ENCODE assay signal across 11 cellular contexts in the genomic region with DNA sequence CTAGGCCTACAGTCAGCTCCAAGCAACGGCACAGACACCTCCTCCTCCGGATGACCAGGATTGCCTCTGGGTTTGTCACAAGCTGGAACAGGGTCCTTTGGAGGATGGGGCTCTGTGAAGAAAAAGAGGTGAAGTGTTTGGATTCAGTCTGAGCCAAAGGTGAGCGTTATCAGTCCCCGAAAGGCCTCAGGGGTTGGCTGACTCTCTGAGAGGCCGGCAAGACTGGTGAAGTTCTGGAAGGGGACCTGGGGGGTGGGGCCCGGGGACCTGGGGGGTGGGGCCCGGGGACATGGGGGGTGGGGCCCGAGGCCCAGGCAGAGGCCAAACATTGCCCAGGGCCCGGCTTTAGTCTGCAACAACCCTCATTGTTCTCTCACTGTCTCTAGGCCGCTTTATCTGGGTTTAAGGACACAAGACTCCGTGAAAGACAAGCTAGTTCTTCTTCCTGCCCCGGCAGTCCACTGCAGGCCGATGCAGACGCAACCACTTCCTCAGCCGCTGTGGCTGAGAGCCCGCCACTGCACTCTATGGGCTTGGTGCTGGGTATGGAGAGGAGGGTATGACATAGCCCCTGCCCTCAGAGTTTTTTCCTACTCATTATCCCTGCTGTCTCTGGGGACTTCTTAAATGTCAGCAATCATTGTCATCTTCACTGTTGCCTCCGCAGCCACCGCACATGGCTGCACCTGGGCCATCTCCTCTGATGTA. TPM values are rescaled to one million over a fixed set of nuclear protein-coding genes. Genes with fewer than 3 reads are reported as not detected.
DNase-seq lines count a peak whose midpoint lies in the region; ATAC-seq and TF ChIP-seq lines count a peak whose summit lies in the region.
"Had no signal": no experiment of that assay in that cellular context is flagged by ENCODE, and none has a peak within 500 bp of the region (broad histone marks: within the 10 kb centered on the region; RNA-seq: fewer than 3 reads in every experiment).

No MANE protein-coding gene starts in this region.

- H3K9me3 Mint-ChIP-seq in activated naive CD4-positive, alpha-beta T cell treated with anti-CD3 and anti-CD28 coated beads, Interleukin-2, amount 50 U/mL, for 72 hours: no peaks in the 10 kb centered on the region
- H3K9me3 Mint-ChIP-seq in natural killer cell: no peaks in the 10 kb centered on the region
- H3K9me3 Mint-ChIP-seq: natural killer cell treated with Interleukin-12 subunit alpha and Interleukin-12 subunit beta and Interleukin-15 and Interleukin-18, amount 100 ng/mL, for 72 hours had no signal

- H3K36me3 Mint-ChIP-seq in activated naive CD4-positive, alpha-beta T cell treated with anti-CD3 and anti-CD28 coated beads, Interleukin-2, amount 50 U/mL, for 72 hours: no peaks in the 10 kb centered on the region
- H3K36me3 Mint-ChIP-seq in natural killer cell: no peaks in the 10 kb centered on the region
- H3K36me3 Mint-ChIP-seq: natural killer cell treated with Interleukin-12 subunit alpha and Interleukin-12 subunit beta and Interleukin-15 and Interleukin-18, amount 100 ng/mL, for 72 hours had no signal

- intact Hi-C loops in natural killer cell (cut with micrococcal nuclease): no loop called here

- H3K4me1 Mint-ChIP-seq in natural killer cell: peaks cover 0 to 11% of the 10 kb centered on the region in 2 donors

- H3K27ac Mint-ChIP-seq in activated naive CD4-positive, alpha-beta T cell treated with anti-CD3 and anti-CD28 coated beads, Interleukin-2, amount 50 U/mL, for 72 hours: peak overlapping the region; percentile 22 to 44
- peak overlapping the region in 1 of 2 donors; percentile 33 for H3K27ac Mint-ChIP-seq in natural killer cell
- H3K27ac Mint-ChIP-seq: natural killer cell treated with Interleukin-12 subunit alpha and Interleukin-12 subunit beta and Interleukin-15 and Interleukin-18, amount 100 ng/mL, for 72 hours had no signal

- H3K4me3 Mint-ChIP-seq in natural killer cell: no peak overlapping the region
- H3K4me3 Mint-ChIP-seq: natural killer cell treated with Interleukin-12 subunit alpha and Interleukin-12 subunit beta and Interleukin-15 and Interleukin-18, amount 100 ng/mL, for 72 hours had no signal

- peaks cover 0 to 4% of the 10 kb centered on the region in 2 donors for H3K27me3 Mint-ChIP-seq in natural killer cell (ENCODE audit: low read depth in 2 of 2)
- H3K27me3 Mint-ChIP-seq: natural killer cell treated with Interleukin-12 subunit alpha and Interleukin-12 subunit beta and Interleukin-15 and Interleukin-18, amount 100 ng/mL, for 72 hours had no signal

- no peak for TF ChIP-seq CTCF in natural killer cell (IDR thresholded peaks at IDR 0.05)

- peak; percentile 63 to 96 for ATAC-seq in activated naive CD4-positive, alpha-beta T cell treated with anti-CD3 and anti-CD28 coated beads, Interleukin-2, amount 50 U/mL, for 72 hours
- ATAC-seq in natural killer cell (peak; percentile 69 to 84 (median 73)), GM19455 (IDR thresholded peaks at IDR 0.05; ENCODE audit: unreplicated experiment) (no peak), GM21717 (IDR thresholded peaks at IDR 0.05; ENCODE audit: unreplicated experiment) (no peak)

- DNase-seq in NCI-H1417 (lab: John Stamatoyannopoulos, UW) (peak in 2 of 3 experiments; percentile 1 to 42), NCI-H1417 treated with DMSO at 0.1 percent for 48 hours (lab: John Stamatoyannopoulos, UW) (no peak), NCI-H1436 (lab: John Stamatoyannopoulos, UW) (peak; percentile 67), natural killer cell (no peak), NCI-H345 (lab: John Stamatoyannopoulos, UW) (no peak)
- DNase-seq in activated naive CD4-positive, alpha-beta T cell treated with anti-CD3 and anti-CD28 coated beads, Interleukin-2, amount 50 U/mL, for 72 hours (ENCODE audit: low spot score in 2 of 2): peak in 1 of 2 donors; percentile 69
- DNase-seq: aorta, IMR-90 had no signal

RNA-seq across cellular contexts. Expression of gene PSAP, which starts 27.4 kb away (rescaled TPM):
- 100 to 1,000 TPM; 128 to 165 TPM for total RNA-seq in activated naive CD4-positive, alpha-beta T cell treated with anti-CD3 and anti-CD28 coated beads, Interleukin-2, amount 50 U/mL, for 72 hours
- 100 to 1,000 TPM; 324 to 488 (median 428) TPM for total RNA-seq in natural killer cell

Comparison
In these comparisons a context has a peak if more than half of its experiments do, and no peak if none do; other contexts are left out.
1. DNase-seq: peak in NCI-H1417 (2 of 3) and NCI-H1436 (single experiment); none in NCI-H1417 treated with DMSO at 0.1 percent for 48 hours (single experiment), natural killer cell (single experiment) and NCI-H345 (single experiment).
2. ATAC-seq: peak in activated naive CD4-positive, alpha-beta T cell treated with anti-CD3 and anti-CD28 coated beads, Interleukin-2, amount 50 U/mL, for 72 hours (2 of 2) and natural killer cell (3 of 3); none in GM19455 (single experiment) and GM21717 (single experiment).